Comparison of ENCODE assay signal across 8 cellular contexts in genomic region chr11:124875943-124876817, GRCh38. TPM values are rescaled to one million over a fixed set of nuclear protein-coding genes. Genes with fewer than 3 reads are reported as not detected.
DNase-seq lines count a peak whose midpoint lies in the region; ATAC-seq and TF ChIP-seq lines count a peak whose summit lies in the region.

No MANE protein-coding gene starts in this region.

- no peaks in the 10 kb centered on the region for H3K9me3 Mint-ChIP-seq in activated CD8-positive, alpha-beta memory T cell treated with anti-CD3 and anti-CD28 coated beads, Interleukin-2, amount 10 ng/mL, durations not matched to agents 7 days and 5 days (ENCODE audit: low read depth)
- H3K9me3 Mint-ChIP-seq in endothelial cell (ENCODE audit: unreplicated experiment) (no peaks in the 10 kb centered on the region), mesothelial cell of epicardium (no peaks in the 10 kb centered on the region)

- DNase-seq in GM19240 (ENCODE audit: insufficient read length, low spot score), result peak; percentile 83
- peak; percentile 84 to 86 for DNase-seq in NOMO-1 (lab: John Stamatoyannopoulos, UW; ENCODE audit: unreplicated experiment in 2 of 2)
- DNase-seq in activated CD8-positive, alpha-beta memory T cell treated with anti-CD3 and anti-CD28 coated beads, Interleukin-2, amount 10 ng/mL, durations not matched to agents 7 days and 5 days, result peak; percentile 87
- peak; percentile 92 for DNase-seq in endothelial cell (ENCODE audit: low spot score)
- DNase-seq in mesothelial cell of epicardium (ENCODE audit: low spot score in 2 of 2, unreplicated experiment in 2 of 2), result peak; percentile 75 to 86
- peak; percentile 46 for DNase-seq in stimulated activated CD8-positive, alpha-beta memory T cell treated with anti-CD3 and anti-CD28 coated beads, Interleukin-15, amount 100 ng/mL, for 24 hours (ENCODE audit: low read depth)

- H3K27me3 Mint-ChIP-seq in activated CD8-positive, alpha-beta memory T cell treated with anti-CD3 and anti-CD28 coated beads, Interleukin-2, amount 10 ng/mL, durations not matched to agents 7 days and 5 days, result peaks cover 31% of the 10 kb centered on the region
- H3K27me3 Mint-ChIP-seq in endothelial cell (ENCODE audit: unreplicated experiment), result peaks cover 25% of the 10 kb centered on the region
- peaks cover 48% of the 10 kb centered on the region for H3K27me3 Mint-ChIP-seq in mesothelial cell of epicardium (ENCODE audit: low read depth)

- peaks cover 15% of the 10 kb centered on the region for H3K4me1 Mint-ChIP-seq in activated CD8-positive, alpha-beta memory T cell treated with anti-CD3 and anti-CD28 coated beads, Interleukin-2, amount 10 ng/mL, durations not matched to agents 7 days and 5 days
- peaks cover 46% of the 10 kb centered on the region for H3K4me1 Mint-ChIP-seq in endothelial cell (ENCODE audit: unreplicated experiment)
- peaks cover 8% of the 10 kb centered on the region for H3K4me1 Mint-ChIP-seq in mesothelial cell of epicardium

- H3K4me3 ChIP-seq in BLaER1 treated with 17β-estradiol and CSF1 and Interleukin-3, amounts not matched to agents 10 nM and 100 nM, result peak overlapping the region; percentile 56 to 77 (median 64)

- CTCF ChIA-PET in activated CD8-positive, alpha-beta memory T cell treated with anti-CD3 and anti-CD28 coated beads, Interleukin-2, amount 10 ng/mL, durations not matched to agents 7 days and 5 days (lab: Charles Lee), result interaction anchor here (0.7 to 3.3 kb wide), 43 partner anchors 9 to 474 kb away, joined by 3 to 31 read pairs (median 4); partner anchors contain the start of genes CCDC15, SIAE, SPA17 and TMEM218

- H3K4me1 ChIP-seq in BLaER1 treated with 17β-estradiol and CSF1 and Interleukin-3, amounts not matched to agents 10 nM and 100 nM, result peaks cover 33 to 54% (median 44%) of the 10 kb centered on the region in 10 experiments

- H3K36me3 ChIP-seq in BLaER1 treated with 17β-estradiol and CSF1 and Interleukin-3, amounts not matched to agents 10 nM and 100 nM, result no peaks in the 10 kb centered on the region

- H3K27ac ChIP-seq in BLaER1 treated with 17β-estradiol and CSF1 and Interleukin-3, amounts not matched to agents 10 nM and 100 nM, result peak overlapping the region; percentile 71 to 93 (median 82)

- H4K20me1 ChIP-seq in BLaER1 treated with 17β-estradiol and CSF1 and Interleukin-3, amounts not matched to agents 10 nM and 100 nM, result no peaks in the 10 kb centered on the region

- TF ChIP-seq CTCF in endothelial cell (IDR thresholded peaks at IDR 0.05; ENCODE audit: unreplicated experiment) (peak; percentile 64), mesothelial cell of epicardium (IDR thresholded peaks at IDR 0.05; ENCODE audit: unreplicated experiment) (peak; percentile 61)

- H3K9ac ChIP-seq in BLaER1 treated with 17β-estradiol and CSF1 and Interleukin-3, amounts not matched to agents 10 nM and 100 nM, result peak overlapping the region; percentile 67 to 90 (median 84)

- H3K4me3 Mint-ChIP-seq in activated CD8-positive, alpha-beta memory T cell treated with anti-CD3 and anti-CD28 coated beads, Interleukin-2, amount 10 ng/mL, durations not matched to agents 7 days and 5 days, result peak overlapping the region; percentile 77
- H3K4me3 Mint-ChIP-seq in endothelial cell (ENCODE audit: unreplicated experiment), result peak overlapping the region; percentile 89
- peak overlapping the region; percentile 82 for H3K4me3 Mint-ChIP-seq in mesothelial cell of epicardium

- H3K4me2 ChIP-seq in BLaER1 treated with 17β-estradiol and CSF1 and Interleukin-3, amounts not matched to agents 10 nM and 100 nM, result peak overlapping the region; percentile 88 to 98 (median 93)

- peaks cover 5 to 25% (median 15%) of the 10 kb centered on the region in 11 experiments; a peak in 13 of 22 replicates for H3K27me3 ChIP-seq in BLaER1 treated with 17β-estradiol and CSF1 and Interleukin-3, amounts not matched to agents 10 nM and 100 nM

- peak; percentile 86 for ATAC-seq in HG03442 (IDR thresholded peaks at IDR 0.05; ENCODE audit: unreplicated experiment)
- peak; percentile 96 for ATAC-seq in activated CD8-positive, alpha-beta memory T cell treated with anti-CD3 and anti-CD28 coated beads, Interleukin-2, amount 10 ng/mL, durations not matched to agents 7 days and 5 days

- no peaks in the 10 kb centered on the region for H3K9me3 ChIP-seq in BLaER1 treated with 17β-estradiol and CSF1 and Interleukin-3, amounts not matched to agents 10 nM and 100 nM (replicated peaks in 1 of 11)

- H3K27ac Mint-ChIP-seq in activated CD8-positive, alpha-beta memory T cell treated with anti-CD3 and anti-CD28 coated beads, Interleukin-2, amount 10 ng/mL, durations not matched to agents 7 days and 5 days, result peak overlapping the region; percentile 85
- H3K27ac Mint-ChIP-seq in endothelial cell (ENCODE audit: unreplicated experiment) (peak overlapping the region; percentile 18), mesothelial cell of epicardium (peak overlapping the region; percentile 90)

- H3K36me3 Mint-ChIP-seq in activated CD8-positive, alpha-beta memory T cell treated with anti-CD3 and anti-CD28 coated beads, Interleukin-2, amount 10 ng/mL, durations not matched to agents 7 days and 5 days, result no peaks in the 10 kb centered on the region
- H3K36me3 Mint-ChIP-seq in endothelial cell (ENCODE audit: low read depth, unreplicated experiment) (no peaks in the 10 kb centered on the region), mesothelial cell of epicardium (no peaks in the 10 kb centered on the region)

RNA-seq across cellular contexts. Expression of gene ROBO3, which starts 10.9 kb away (rescaled TPM):
- 10 to 100 TPM in 1 of 2 experiments, 1 to 10 TPM in 1; 5.3 to 11.1 TPM for total RNA-seq in activated CD8-positive, alpha-beta memory T cell treated with anti-CD3 and anti-CD28 coated beads, Interleukin-2, amount 10 ng/mL, durations not matched to agents 7 days and 5 days
- total RNA-seq in endothelial cell (ENCODE audit: unreplicated experiment) (40.0 TPM), mesothelial cell of epicardium (26.0 to 26.7 TPM (median 26.4 TPM) in 3 replicates)

RNA-seq across cellular contexts. Expression of gene ROBO4, which starts 21.5 kb away (rescaled TPM):
- total RNA-seq in activated CD8-positive, alpha-beta memory T cell treated with anti-CD3 and anti-CD28 coated beads, Interleukin-2, amount 10 ng/mL, durations not matched to agents 7 days and 5 days, result not detected
- 28.8 TPM for total RNA-seq in endothelial cell (ENCODE audit: unreplicated experiment)
- total RNA-seq in mesothelial cell of epicardium, result not detected in 3 replicates

RNA-seq across cellular contexts. Expression of gene HEPN1, which starts 42.9 kb away (rescaled TPM):
- not detected for total RNA-seq in activated CD8-positive, alpha-beta memory T cell treated with anti-CD3 and anti-CD28 coated beads, Interleukin-2, amount 10 ng/mL, durations not matched to agents 7 days and 5 days
- total RNA-seq in endothelial cell (ENCODE audit: unreplicated experiment) (not detected), mesothelial cell of epicardium (not detected in 3 replicates)

RNA-seq across cellular contexts. Expression of gene HEPACAM, which starts 59.7 kb away (rescaled TPM):
- total RNA-seq in activated CD8-positive, alpha-beta memory T cell treated with anti-CD3 and anti-CD28 coated beads, Interleukin-2, amount 10 ng/mL, durations not matched to agents 7 days and 5 days, result not detected
- total RNA-seq in endothelial cell (ENCODE audit: unreplicated experiment) (0.08 TPM), mesothelial cell of epicardium (0.07 TPM in 2 of 3 replicates, not detected in the other)

Comparison
In these comparisons a context has a peak if more than half of its experiments do, and no peak if none do; other contexts are left out.
1. Peak in every context shown above with its lines: DNase-seq, ATAC-seq, H3K4me3 ChIP-seq and H3K27ac ChIP-seq.
2. H3K27ac Mint-ChIP-seq: peak in every context shown above with its lines; median percentile 90 in mesothelial cell of epicardium; 85 in activated CD8-positive, alpha-beta memory T cell treated with anti-CD3 and anti-CD28 coated beads, Interleukin-2, amount 10 ng/mL, durations not matched to agents 7 days and 5 days; 18 in endothelial cell.
3. RNA of gene ROBO4, which starts 21.5 kb away (total RNA-seq): 28.8 TPM in endothelial cell (single experiment); not detected in mesothelial cell of epicardium and not detected in activated CD8-positive, alpha-beta memory T cell treated with anti-CD3 and anti-CD28 coated beads, Interleukin-2, amount 10 ng/mL, durations not matched to agents 7 days and 5 days; every median in the first group is over 10 times any median in the second.